ENCODE assay signal across 27 cellular contexts in the genomic region with DNA sequence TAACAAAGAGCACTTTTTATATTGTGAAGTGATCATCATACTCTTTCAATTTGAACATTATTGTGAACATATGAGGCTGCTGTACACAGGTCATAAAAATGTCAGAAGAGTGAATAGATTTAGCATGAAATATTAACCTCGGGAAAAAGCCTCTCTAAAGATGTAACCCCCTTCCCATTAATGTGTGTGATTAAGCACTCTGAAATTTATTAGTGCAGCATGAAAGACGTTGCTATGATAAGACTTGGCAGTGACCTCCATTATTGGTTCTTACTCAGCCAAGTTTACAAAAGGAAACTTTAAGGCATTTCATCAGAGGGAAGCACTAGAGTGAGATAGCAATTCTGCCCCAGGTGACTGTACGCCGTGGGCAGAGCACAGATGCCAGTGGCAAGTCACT.
DNase-seq lines count a peak whose midpoint lies in the region; ATAC-seq and TF ChIP-seq lines count a peak whose summit lies in the region.
"Had no signal": no experiment of that assay in that cellular context is flagged by ENCODE, and none has a peak within 500 bp of the region (broad histone marks: within the 10 kb centered on the region; RNA-seq: fewer than 3 reads in every experiment).

No MANE protein-coding gene starts in this region.

- no peaks in the 10 kb centered on the region for H3K79me2 ChIP-seq in OCI-LY3 (ENCODE audit: low read length)

- H3K27me3 ChIP-seq in OCI-LY3 (ENCODE audit: low read depth, low read length) (no peaks in the 10 kb centered on the region), layer of hippocampus (ENCODE audit: control insufficient read depth, insufficient read depth, low read length) (no peaks in the 10 kb centered on the region)
- H3K27me3 ChIP-seq: thyroid gland had no signal

- peaks cover 36% of the 10 kb centered on the region for H3K4me1 ChIP-seq in OCI-LY3 (ENCODE audit: low read length)
- H3K4me1 ChIP-seq: lower lobe of right lung, thyroid gland had no signal

- peaks cover 13% of the 10 kb centered on the region for H3K36me3 ChIP-seq in OCI-LY3 (replicated peaks; ENCODE audit: low read depth, low read length)
- H3K36me3 ChIP-seq: lower lobe of right lung, thyroid gland had no signal

- H3K27me3 Mint-ChIP-seq in HFFc6 (ENCODE audit: insufficient read depth) = peaks cover 1% of the 10 kb centered on the region; the same call in 1 of the 2 replicates
- H3K27me3 Mint-ChIP-seq in osteocyte (ENCODE audit: unreplicated experiment) = peaks cover 3% of the 10 kb centered on the region
- H3K27me3 Mint-ChIP-seq: activated B cell treated with CpG ODN at 0.5 μM for 24 hours had no signal

- H4K20me1 ChIP-seq in OCI-LY3 (ENCODE audit: insufficient read depth, low read length) = no peaks in the 10 kb centered on the region

- in situ Hi-C loops in KBM-7 (cut with MboI; ENCODE audit: low pct_unique_long_range_greater_than_20kb, low sequenced_read_pairs) = no loop called here

- H3K27ac Mint-ChIP-seq in HFFc6 = no peak overlapping the region
- H3K27ac Mint-ChIP-seq in osteocyte (ENCODE audit: unreplicated experiment) = no peak overlapping the region
- H3K27ac Mint-ChIP-seq: activated B cell treated with CpG ODN at 0.5 μM for 24 hours; activated naive CD4-positive, alpha-beta T cell treated with anti-CD3 and anti-CD28 coated beads, Interleukin-2, amount 50 U/mL, for 24 hours; activated T-helper 17 cell treated with anti-CD3 and anti-CD28 coated beads, Interleukin-2, amount 50 U/mL, for 72 hours; CD4-positive, alpha-beta T cell; immature natural killer cell had no signal

- TF ChIP-seq CTCF in HFFc6 (IDR thresholded peaks at IDR 0.05) = no peak
- no peak for TF ChIP-seq CTCF in OCI-LY3 (IDR thresholded peaks at IDR 0.05; ENCODE audit: low read depth, low read length)
- TF ChIP-seq CTCF in osteocyte (IDR thresholded peaks at IDR 0.05) = no peak

- no peak overlapping the region for H3K9ac ChIP-seq in OCI-LY3 (ENCODE audit: low read length)

- no peaks in the 10 kb centered on the region for H3K36me3 Mint-ChIP-seq in HFFc6 (ENCODE audit: low read depth)
- no peaks in the 10 kb centered on the region for H3K36me3 Mint-ChIP-seq in osteocyte (ENCODE audit: unreplicated experiment)
- H3K36me3 Mint-ChIP-seq: activated naive CD4-positive, alpha-beta T cell treated with anti-CD3 and anti-CD28 coated beads, Interleukin-2, amount 50 U/mL, for 24 hours; immature natural killer cell had no signal

- H2AFZ ChIP-seq in OCI-LY3 (ENCODE audit: low read depth, low read length) = peak overlapping the region; percentile 55; the same call in 1 of the 2 replicates

- peaks cover 10% of the 10 kb centered on the region; the same call in 1 of the 2 replicates for H3K9me3 ChIP-seq in OCI-LY3 (ENCODE audit: insufficient read depth, low read length)
- H3K9me3 ChIP-seq: lower lobe of right lung, thyroid gland had no signal

- DNase-seq in HFFc6 (peak; percentile 6), NCI-H1694 treated with DMSO at 0.1 percent for 48 hours (lab: John Stamatoyannopoulos, UW) (no peak), KBM-7 (no peak), osteocyte (ENCODE audit: extremely low spot score, unreplicated experiment) (no peak)
- DNase-seq: activated B cell treated with CpG ODN at 0.5 μM for 24 hours; activated CD4-positive, alpha-beta T cell treated with anti-CD3 and anti-CD28 coated beads, Interleukin-2, amount 50 U/mL, for 48 hours; activated CD8-positive, alpha-beta memory T cell treated with anti-CD3 and anti-CD28 coated beads, Interleukin-2, amount 50 U/mL, for 4 hours; CD4-positive, alpha-beta T cell; cerebellar nuclear complex; erythroblast; immature natural killer cell; lower lobe of right lung; NCI-H187; NCI-H226; NCI-H774; posterior cingulate gyrus; stimulated activated naive CD8-positive, alpha-beta T cell treated with anti-CD3 and anti-CD28 coated beads, Interleukin-15, Interleukin-2, amounts not matched to agents 100 U/mL and 50 U/mL, for 24 hours; T-helper 9 cell; thyroid gland had no signal

- H3K4me1 Mint-ChIP-seq in HFFc6 (ENCODE audit: low read depth) (no peaks in the 10 kb centered on the region), osteocyte (ENCODE audit: unreplicated experiment) (peaks cover 4% of the 10 kb centered on the region)
- H3K4me1 Mint-ChIP-seq: activated B cell treated with CpG ODN at 0.5 μM for 24 hours; activated naive CD4-positive, alpha-beta T cell treated with anti-CD3 and anti-CD28 coated beads, Interleukin-2, amount 50 U/mL, for 24 hours; activated T-helper 17 cell treated with anti-CD3 and anti-CD28 coated beads, Interleukin-2, amount 50 U/mL, for 72 hours; immature natural killer cell had no signal

- ATAC-seq in GM19467 (IDR thresholded peaks at IDR 0.05; ENCODE audit: unreplicated experiment) = no peak
- ATAC-seq: activated T-helper 17 cell treated with anti-CD3 and anti-CD28 coated beads, Interleukin-2, amount 50 U/mL, for 72 hours; lower lobe of right lung; sciatic nerve; stimulated activated naive CD8-positive, alpha-beta T cell treated with anti-CD3 and anti-CD28 coated beads, Interleukin-15, Interleukin-2, amounts not matched to agents 100 U/mL and 50 U/mL, for 24 hours had no signal

- H3K4me3 Mint-ChIP-seq in HFFc6 (no peak overlapping the region), osteocyte (ENCODE audit: unreplicated experiment) (no peak overlapping the region)
- H3K4me3 Mint-ChIP-seq: activated B cell treated with CpG ODN at 0.5 μM for 24 hours; activated naive CD4-positive, alpha-beta T cell treated with anti-CD3 and anti-CD28 coated beads, Interleukin-2, amount 50 U/mL, for 24 hours; activated T-helper 17 cell treated with anti-CD3 and anti-CD28 coated beads, Interleukin-2, amount 50 U/mL, for 72 hours; CD4-positive, alpha-beta T cell; immature natural killer cell; neural crest cell had no signal

- H3K4me2 ChIP-seq in OCI-LY3 (ENCODE audit: low read length) = no peak overlapping the region

- peaks cover 17% of the 10 kb centered on the region for H3K9me3 Mint-ChIP-seq in HFFc6
- H3K9me3 Mint-ChIP-seq in osteocyte (ENCODE audit: unreplicated experiment) = peaks cover 12% of the 10 kb centered on the region
- H3K9me3 Mint-ChIP-seq: activated naive CD4-positive, alpha-beta T cell treated with anti-CD3 and anti-CD28 coated beads, Interleukin-2, amount 50 U/mL, for 24 hours; activated T-helper 17 cell treated with anti-CD3 and anti-CD28 coated beads, Interleukin-2, amount 50 U/mL, for 72 hours; immature natural killer cell had no signal

- H3K27ac ChIP-seq in OCI-LY3 (ENCODE audit: low read length) = no peak overlapping the region
- H3K27ac ChIP-seq in cingulate gyrus (ENCODE audit: low read depth, low read length) = peak overlapping the region; percentile 4
- H3K27ac ChIP-seq in layer of hippocampus (ENCODE audit: low read depth, low read length) = peak overlapping the region; percentile 35
- H3K27ac ChIP-seq: lower lobe of right lung, thyroid gland had no signal

- H3K4me3 ChIP-seq in OCI-LY3 (ENCODE audit: low read length) = no peak overlapping the region
- H3K4me3 ChIP-seq: lower lobe of right lung, thyroid gland had no signal
